In the genomic region with DNA sequence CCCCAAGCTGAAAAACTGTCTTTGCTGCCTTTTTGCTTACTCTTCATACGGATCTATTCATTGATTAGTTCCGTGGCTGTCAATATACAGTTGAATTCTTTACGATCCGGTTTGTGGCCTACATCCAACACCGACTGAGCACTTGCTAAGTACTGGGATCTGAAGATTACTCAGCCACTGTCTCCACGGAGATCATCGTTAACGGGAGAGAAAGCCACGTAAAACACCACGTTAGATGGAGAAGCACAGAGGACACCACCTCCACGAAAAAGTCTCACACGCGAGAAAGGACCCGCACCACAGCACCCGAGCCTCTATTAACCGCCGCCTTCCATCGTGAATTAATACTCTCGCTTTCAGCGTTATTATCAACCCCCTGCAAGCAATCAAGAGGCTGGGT, we compare ENCODE assay signal across 8 cellular contexts. TPM values are rescaled to one million over a fixed set of nuclear protein-coding genes. Genes with fewer than 3 reads are reported as not detected.
DNase-seq lines count a peak whose midpoint lies in the region; ATAC-seq and TF ChIP-seq lines count a peak whose summit lies in the region.

No MANE protein-coding gene starts in this region.

- H3K36me3 Mint-ChIP-seq in T-helper 1 cell treated with Interleukin-12 subunit alpha and Interleukin-12 subunit beta and Interleukin-4 antibody, amounts not matched to agents 30 μg/mL and 1 μg/mL, for 36 hours (ENCODE audit: low read depth), result peaks cover 15% of the 10 kb centered on the region
- H3K36me3 Mint-ChIP-seq in osteocyte (ENCODE audit: unreplicated experiment), result peaks cover 12% of the 10 kb centered on the region

- no peaks in the 10 kb centered on the region for H3K27me3 Mint-ChIP-seq in T-helper 1 cell treated with Interleukin-12 subunit alpha and Interleukin-12 subunit beta and Interleukin-4 antibody, amounts not matched to agents 30 μg/mL and 1 μg/mL, for 36 hours (ENCODE audit: low read depth)
- no peaks in the 10 kb centered on the region for H3K27me3 Mint-ChIP-seq in osteocyte (ENCODE audit: unreplicated experiment)

- TF ChIP-seq CTCF in fibroblast of mammary gland (conservative IDR thresholded peaks at IDR 0.05; ENCODE audit: control insufficient read depth, insufficient read depth, low read depth, low read length), result no peak
- TF ChIP-seq CTCF in osteocyte (IDR thresholded peaks at IDR 0.05), result no peak

- DNase-seq in Right ventricle myocardium inferior (ENCODE audit: missing footprints) (no peak), Right ventricle myocardium superior (no peak), fibroblast of mammary gland (ENCODE audit: low read depth) (peak; percentile 32), osteocyte (ENCODE audit: extremely low spot score, unreplicated experiment) (no peak)
- no peak for DNase-seq in central memory CD4-positive, alpha-beta T cell

- H3K9me3 Mint-ChIP-seq in T-helper 1 cell treated with Interleukin-12 subunit alpha and Interleukin-12 subunit beta and Interleukin-4 antibody, amounts not matched to agents 30 μg/mL and 1 μg/mL, for 36 hours, result no peaks in the 10 kb centered on the region
- H3K9me3 Mint-ChIP-seq in osteocyte (ENCODE audit: unreplicated experiment), result no peaks in the 10 kb centered on the region

- ATAC-seq in Right ventricle myocardium inferior (peak; percentile 1), Right ventricle myocardium superior (ENCODE audit: poor library complexity) (no peak), esophagus mucosa (no peak), HG02571 (IDR thresholded peaks at IDR 0.05; ENCODE audit: unreplicated experiment) (no peak)

- peak overlapping the region; percentile 99 for H3K4me3 Mint-ChIP-seq in T-helper 1 cell treated with Interleukin-12 subunit alpha and Interleukin-12 subunit beta and Interleukin-4 antibody, amounts not matched to agents 30 μg/mL and 1 μg/mL, for 36 hours
- peak overlapping the region; percentile 99 for H3K4me3 Mint-ChIP-seq in osteocyte (ENCODE audit: unreplicated experiment)

- peak overlapping the region; percentile 98 for H3K27ac Mint-ChIP-seq in T-helper 1 cell treated with Interleukin-12 subunit alpha and Interleukin-12 subunit beta and Interleukin-4 antibody, amounts not matched to agents 30 μg/mL and 1 μg/mL, for 36 hours
- H3K27ac Mint-ChIP-seq in osteocyte (ENCODE audit: unreplicated experiment), result peak overlapping the region; percentile 96

- H3K4me1 Mint-ChIP-seq in T-helper 1 cell treated with Interleukin-12 subunit alpha and Interleukin-12 subunit beta and Interleukin-4 antibody, amounts not matched to agents 30 μg/mL and 1 μg/mL, for 36 hours (ENCODE audit: low read depth), result peaks cover 26% of the 10 kb centered on the region
- H3K4me1 Mint-ChIP-seq in osteocyte (ENCODE audit: unreplicated experiment), result peaks cover 33% of the 10 kb centered on the region

- intact Hi-C loops in Right ventricle myocardium inferior (cut with DNase I), result no loop called here
- intact Hi-C loops in Right ventricle myocardium superior (cut with DNase I), result loop anchor here (10.0 kb wide), 1 partner anchor 82 kb away; a partner anchor contains a TSS

- H3K4me3 ChIP-seq in fibroblast of mammary gland (ENCODE audit: control insufficient read depth, low read depth, low read length), result peak overlapping the region; percentile 96

RNA-seq across cellular contexts. Expression of a gene that starts 0.7 kb away (rescaled TPM):
- total RNA-seq in Right ventricle myocardium inferior (17.5 TPM), Right ventricle myocardium superior (20.1 TPM), osteocyte (25.7 and 26.1 TPM in 2 replicates), esophagus mucosa (14.1 TPM)

RNA-seq across cellular contexts. Expression of a gene that starts 1.0 kb away (rescaled TPM):
- total RNA-seq in Right ventricle myocardium inferior (16.0 TPM), Right ventricle myocardium superior (17.5 TPM), osteocyte (8.8 and 9.0 TPM in 2 replicates), esophagus mucosa (15.0 TPM)
